In genomic region chr7:134941185-134941900, GRCh38 we compare ENCODE assay signal across 9 cellular contexts.
A peak's percentile ranks its signal among the peaks of the same experiment; 100 is the strongest.
DNase-seq lines count a peak whose midpoint lies in the region; ATAC-seq and TF ChIP-seq lines count a peak whose summit lies in the region.
"Had no signal": no experiment of that assay in that cellular context is flagged by ENCODE, and none has a peak within 500 bp of the region (broad histone marks: within the 10 kb centered on the region; RNA-seq: fewer than 3 reads in every experiment).

No MANE protein-coding gene starts in this region.

- DNase-seq in HFF-Myc (ENCODE audit: extremely low read depth, low read depth) (peak; percentile 59), astrocyte of the hippocampus (ENCODE audit: low read depth, low spot score) (peak; percentile 64), iPS-NIHi11 (ENCODE audit: low spot score) (peak; percentile 48), GM13977 (ENCODE audit: low spot score) (no peak), T-helper 1 cell (no peak), NCI-H524 treated with DMSO at 0.1 percent for 48 hours (lab: John Stamatoyannopoulos, UW) (no peak)
- DNase-seq: cerebellar nuclear complex had no signal

- TF ChIP-seq CTCF in HFF-Myc (IDR thresholded peaks at IDR 0.05; ENCODE audit: low read depth, low read length, missing control alignments) (no peak), GM13977 (IDR thresholded peaks at IDR 0.05; ENCODE audit: extremely low read depth, insufficient read depth, missing control alignments) (no peak)

- H3K4me3 ChIP-seq in HFF-Myc (replicated peaks; ENCODE audit: low read depth, low read length) = no peak overlapping the region
- no peak overlapping the region for H3K4me3 ChIP-seq in stomach smooth muscle (ENCODE audit: low read length in 2 of 2)

- no peak overlapping the region for H3K9ac ChIP-seq in stomach smooth muscle (ENCODE audit: low read length in 2 of 2)

- H3K4me1 ChIP-seq in stomach smooth muscle (ENCODE audit: control insufficient read depth, insufficient read depth, low read length) = peaks cover 10% of the 10 kb centered on the region

- no peaks in the 10 kb centered on the region for H3K27me3 ChIP-seq in stomach smooth muscle (ENCODE audit: control insufficient read depth in 1 of 2, insufficient read depth in 2 of 2, low read length in 2 of 2)

- H3K36me3 ChIP-seq in stomach smooth muscle (ENCODE audit: control insufficient read depth in 2 of 2, insufficient read depth in 2 of 2, low read length in 2 of 2) = peaks cover 30 to 42% of the 10 kb centered on the region in 2 donors

- H3K27ac ChIP-seq in stomach smooth muscle (ENCODE audit: low read length) = peak overlapping the region; percentile 53

- H3K9me3 ChIP-seq in stomach smooth muscle (ENCODE audit: control insufficient read depth in 2 of 2, low read length in 2 of 2) = no peaks in the 10 kb centered on the region

- in situ Hi-C loops in GM13977 (cut with MboI; ENCODE audit: low pct_unique_long_range_greater_than_20kb, low sequenced_read_pairs, unreplicated experiment) = loop anchor here (10.0 kb wide), 1 partner anchor 307 kb away; no protein-coding TSS in a partner anchor

- ATAC-seq in GM18502 (IDR thresholded peaks at IDR 0.05; ENCODE audit: poor library complexity, unreplicated experiment) = no peak

Comparison
In these comparisons a context has a peak if more than half of its experiments do, and no peak if none do; other contexts are left out.
1. DNase-seq: peak in HFF-Myc (single experiment), astrocyte of the hippocampus (single experiment) and iPS-NIHi11 (single experiment); none in GM13977 (single experiment), T-helper 1 cell (0 of 5) and NCI-H524 treated with DMSO at 0.1 percent for 48 hours (single experiment).